ENCODE assay signal across 8 cellular contexts in the genomic region with DNA sequence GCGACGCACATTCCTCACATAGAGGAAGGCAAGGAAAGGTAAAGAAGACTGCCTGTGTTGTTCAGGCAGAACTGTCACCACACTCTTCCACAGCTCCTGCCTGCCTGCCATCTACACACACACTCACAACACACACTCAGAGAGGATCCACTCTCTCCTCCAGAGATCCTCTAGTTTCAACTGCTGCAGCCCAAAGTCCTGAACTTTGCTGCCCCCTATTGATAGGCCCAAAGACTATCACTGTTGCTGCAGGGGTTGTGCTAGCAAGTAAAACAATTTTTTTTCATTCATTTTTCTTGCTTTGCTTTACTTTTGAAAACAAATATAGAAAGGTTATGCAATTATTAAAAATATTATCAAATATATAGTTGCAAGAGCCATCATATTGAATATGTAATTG. TPM values are rescaled to one million over a fixed set of nuclear protein-coding genes. Genes with fewer than 3 reads are reported as not detected.
DNase-seq lines count a peak whose midpoint lies in the region; ATAC-seq, FAIRE-seq and TF ChIP-seq lines count a peak whose summit lies in the region.

No MANE protein-coding gene starts in this region.

- no peak overlapping the region for H3K27ac ChIP-seq in endothelial cell of umbilical vein (ENCODE audit: insufficient read depth, low read depth, low read length)
- no peak overlapping the region for H3K27ac ChIP-seq in naive thymus-derived CD4-positive, alpha-beta T cell (ENCODE audit: low read depth, low read length)

- DNase-seq in activated naive CD4-positive, alpha-beta T cell treated with anti-CD3 and anti-CD28 coated beads for 36 hours = peak; percentile 55
- no peak for DNase-seq in activated naive CD4-positive, alpha-beta T cell treated with anti-CD3 and anti-CD28 coated beads, Interleukin-2, amount 50 U/mL, for 16 hours
- DNase-seq in LNCaP clone FGC (ENCODE audit: low read depth) (no peak), SHP77 (lab: John Stamatoyannopoulos, UW) (peak; percentile 63 to 67), endothelial cell of umbilical vein (ENCODE audit: low read depth, low spot score) (peak; percentile 13)
- DNase-seq in naive thymus-derived CD4-positive, alpha-beta T cell = peak in 3 of 9 donors; percentile 14 to 40 (median 30)

- H3K9ac ChIP-seq in endothelial cell of umbilical vein (replicated peaks; ENCODE audit: extremely low read depth, insufficient read depth, low read length) = no peak overlapping the region

- no peak for FAIRE-seq in endothelial cell of umbilical vein (lab: Jason Lieb, UNC)

- intact Hi-C loops in activated naive CD4-positive, alpha-beta T cell treated with anti-CD3 and anti-CD28 coated beads for 36 hours (cut with micrococcal nuclease) = loop anchor here (2.0 to 5.0 kb wide), 3 partner anchors 102 to 1090 kb away; no protein-coding TSS in a partner anchor
- intact Hi-C loops in endothelial cell of umbilical vein (cut with micrococcal nuclease) = loop anchor here (5.0 to 10.0 kb wide), 2 partner anchors 100 to 1092 kb away; no protein-coding TSS in a partner anchor
- intact Hi-C loops in naive thymus-derived CD4-positive, alpha-beta T cell (cut with micrococcal nuclease) = loop anchor here (2.0 to 5.0 kb wide), 3 partner anchors 110 to 1095 kb away; no protein-coding TSS in a partner anchor

- no peak overlapping the region for H3K4me3 ChIP-seq in LNCaP clone FGC (ENCODE audit: low read depth, low read length)
- no peak overlapping the region for H3K4me3 ChIP-seq in endothelial cell of umbilical vein (replicated peaks in 1 of 3; ENCODE audit: insufficient read depth in 1 of 3, low read depth in 1 of 3, low read length in 3 of 3)
- no peak overlapping the region for H3K4me3 ChIP-seq in naive thymus-derived CD4-positive, alpha-beta T cell (ENCODE audit: low read length)

- H3K27me3 ChIP-seq in endothelial cell of umbilical vein (ENCODE audit: control insufficient read depth in 2 of 2, insufficient read depth in 2 of 2, low read length in 2 of 2) = peaks cover 0 to under 1% of the 10 kb centered on the region in 2 experiments
- H3K27me3 ChIP-seq in naive thymus-derived CD4-positive, alpha-beta T cell (ENCODE audit: control insufficient read depth in 2 of 2, insufficient read depth in 2 of 2, low read length in 2 of 2) = no peaks in the 10 kb centered on the region

- TF ChIP-seq POLR2A in endothelial cell of umbilical vein (IDR thresholded peaks at IDR 0.05; ENCODE audit: low read depth, low read length) = no peak

- peaks cover 22% of the 10 kb centered on the region for H3K36me3 Mint-ChIP-seq in activated naive CD4-positive, alpha-beta T cell treated with anti-CD3 and anti-CD28 coated beads for 36 hours (ENCODE audit: low read depth)
- peaks cover 0 to 26% (median 14%) of the 10 kb centered on the region in 5 donors for H3K36me3 Mint-ChIP-seq in naive thymus-derived CD4-positive, alpha-beta T cell

- peak; percentile 85 for TF ChIP-seq CTCF in LNCaP clone FGC (IDR thresholded peaks at IDR 0.05; ENCODE audit: control insufficient read depth, extremely low read depth, insufficient read depth)
- TF ChIP-seq CTCF in endothelial cell of umbilical vein (IDR thresholded peaks at IDR 0.05; ENCODE audit: extremely low read depth in 1 of 2, insufficient read depth in 1 of 2, low read depth in 1 of 2, low read length in 2 of 2) = peak; percentile 37 to 47

- H3K27me3 Mint-ChIP-seq in activated naive CD4-positive, alpha-beta T cell treated with anti-CD3 and anti-CD28 coated beads for 36 hours (ENCODE audit: low read depth) = no peaks in the 10 kb centered on the region
- peaks cover 0 to 9% (median 0%) of the 10 kb centered on the region in 5 donors for H3K27me3 Mint-ChIP-seq in naive thymus-derived CD4-positive, alpha-beta T cell

- ATAC-seq in naive thymus-derived CD4-positive, alpha-beta T cell = peak; percentile 51
- ATAC-seq in HG03139 (IDR thresholded peaks at IDR 0.05; ENCODE audit: unreplicated experiment) = no peak
- ATAC-seq in HG03135 (IDR thresholded peaks at IDR 0.05; ENCODE audit: unreplicated experiment) = no peak

- no peaks in the 10 kb centered on the region for H3K79me2 ChIP-seq in endothelial cell of umbilical vein (ENCODE audit: control insufficient read depth, insufficient read depth, low read length)

- no peaks in the 10 kb centered on the region for H3K9me3 Mint-ChIP-seq in activated naive CD4-positive, alpha-beta T cell treated with anti-CD3 and anti-CD28 coated beads for 36 hours
- H3K9me3 Mint-ChIP-seq in naive thymus-derived CD4-positive, alpha-beta T cell = peaks cover 0 to 4% (median 0%) of the 10 kb centered on the region in 11 donors

- peaks cover 4 to 6% of the 10 kb centered on the region in 2 experiments for H3K36me3 ChIP-seq in endothelial cell of umbilical vein (ENCODE audit: control insufficient read depth in 2 of 2, extremely low read depth in 1 of 2, insufficient read depth in 2 of 2, low read length in 2 of 2)
- H3K36me3 ChIP-seq in naive thymus-derived CD4-positive, alpha-beta T cell (ENCODE audit: control insufficient read depth in 2 of 3, insufficient read depth in 3 of 3, low read length in 3 of 3) = peaks cover 0 to 17% (median 0%) of the 10 kb centered on the region in 3 experiments

- H2AFZ ChIP-seq in endothelial cell of umbilical vein (ENCODE audit: low read depth, low read length) = no peak overlapping the region

- no TSS peak for BruUV-seq in endothelial cell of umbilical vein (replicated peaks; lab: Mats Ljungman, UMichigan)

- H3K4me2 ChIP-seq in endothelial cell of umbilical vein (ENCODE audit: insufficient read depth, low read length) = no peak overlapping the region

- no peaks in the 10 kb centered on the region for H4K20me1 ChIP-seq in endothelial cell of umbilical vein (replicated peaks; ENCODE audit: control insufficient read depth, extremely low read depth, insufficient read depth, low read length)

- H3K4me1 Mint-ChIP-seq in activated naive CD4-positive, alpha-beta T cell treated with anti-CD3 and anti-CD28 coated beads for 36 hours (ENCODE audit: low read depth) = peaks cover 23% of the 10 kb centered on the region
- peaks cover 22 to 38% (median 31%) of the 10 kb centered on the region in 7 donors for H3K4me1 Mint-ChIP-seq in naive thymus-derived CD4-positive, alpha-beta T cell

- H3K9me3 ChIP-seq in endothelial cell of umbilical vein (replicated peaks; ENCODE audit: control insufficient read depth, insufficient read depth, low read length) = no peaks in the 10 kb centered on the region
- H3K9me3 ChIP-seq in naive thymus-derived CD4-positive, alpha-beta T cell (ENCODE audit: control insufficient read depth in 2 of 3, low read length in 3 of 3) = no peaks in the 10 kb centered on the region

- POLR2A ChIA-PET in endothelial cell of umbilical vein (lab: Charles Lee) = no interaction called here
- POLR2A ChIA-PET in naive thymus-derived CD4-positive, alpha-beta T cell (lab: Charles Lee) = interaction anchor here (1.6 kb wide), 1 partner anchor 12 kb away, joined by 7 read pairs; the partner anchor contains the start of genes FASTKD3 and MTRR

- H3K4me3 Mint-ChIP-seq in activated naive CD4-positive, alpha-beta T cell treated with anti-CD3 and anti-CD28 coated beads for 36 hours = no peak overlapping the region
- H3K4me3 Mint-ChIP-seq in naive thymus-derived CD4-positive, alpha-beta T cell = no peak overlapping the region

- no peaks in the 10 kb centered on the region for H3K9me1 ChIP-seq in endothelial cell of umbilical vein (replicated peaks; ENCODE audit: control insufficient read depth, extremely low read depth, insufficient read depth, low read length)

- CTCF ChIA-PET in activated naive CD4-positive, alpha-beta T cell treated with anti-CD3 and anti-CD28 coated beads for 36 hours (lab: Charles Lee) = interaction anchor here (0.7 to 3.1 kb wide), 4 partner anchors 11 to 30 kb away, joined by 3 to 12 read pairs (median 4); no protein-coding TSS in a partner anchor
- CTCF ChIA-PET in endothelial cell of umbilical vein (lab: Charles Lee) = interaction anchor here (0.6 to 1.7 kb wide), 2 partner anchors 30 to 1090 kb away, joined by 3 to 7 read pairs; no protein-coding TSS in a partner anchor
- CTCF ChIA-PET in naive thymus-derived CD4-positive, alpha-beta T cell (lab: Charles Lee) = interaction anchor here (1.1 to 2.8 kb wide), 2 partner anchors 11 to 16 kb away, joined by 3 to 8 read pairs; no protein-coding TSS in a partner anchor

- H3K4me1 ChIP-seq in endothelial cell of umbilical vein (ENCODE audit: control insufficient read depth, extremely low read depth, insufficient read depth, low read length) = no peaks in the 10 kb centered on the region
- peaks cover 0 to 8% of the 10 kb centered on the region in 2 donors for H3K4me1 ChIP-seq in naive thymus-derived CD4-positive, alpha-beta T cell (ENCODE audit: control insufficient read depth in 2 of 2, insufficient read depth in 2 of 2, low read length in 2 of 2)

- dilution Hi-C loops in endothelial cell of umbilical vein (cut with MboI; ENCODE audit: extremely low pct_ligation_motif_present, low sequenced_read_pairs) = no loop called here

- H3K27ac Mint-ChIP-seq in activated naive CD4-positive, alpha-beta T cell treated with anti-CD3 and anti-CD28 coated beads for 36 hours = no peak overlapping the region
- H3K27ac Mint-ChIP-seq in naive thymus-derived CD4-positive, alpha-beta T cell = peak overlapping the region in 1 of 9 donors; percentile 1

RNA-seq across cellular contexts. Expression of gene CFAP90, which starts 5.9 kb away (rescaled TPM):
- total RNA-seq in activated naive CD4-positive, alpha-beta T cell treated with anti-CD3 and anti-CD28 coated beads for 36 hours = not detected
- not detected in 2 replicates for total RNA-seq in endothelial cell of umbilical vein
- polyA plus RNA-seq in endothelial cell of umbilical vein = 0.07 and 0.11 TPM in 2 replicates
- polyA plus RNA-seq in endothelial cell of umbilical vein (2011; cell fraction: cytosol; rRNA removed) = 0.09 and 0.10 TPM in 2 replicates
- polyA plus RNA-seq in endothelial cell of umbilical vein (2011; cell fraction: nucleus; rRNA removed) = 0.10 TPM in 1 of 2 replicates, not detected in the other
- not detected in 2 replicates for polyA plus RNA-seq in endothelial cell of umbilical vein (2012)
- polyA minus RNA-seq in endothelial cell of umbilical vein = not detected in 2 replicates
- not detected for polyA minus RNA-seq in endothelial cell of umbilical vein (2011; cell fraction: cytosol; rRNA and poly(A)+ RNA removed)
- not detected in 2 replicates for polyA minus RNA-seq in endothelial cell of umbilical vein (2011; cell fraction: nucleus; rRNA and poly(A)+ RNA removed)
- total RNA-seq in naive thymus-derived CD4-positive, alpha-beta T cell = not detected
- polyA plus RNA-seq in naive thymus-derived CD4-positive, alpha-beta T cell = under 1 TPM in 1 of 2 donors, not detected in 1; 0.07 TPM

RNA-seq across cellular contexts. Expression of gene FASTKD3, which starts 12.0 kb away (rescaled TPM):
- total RNA-seq in activated naive CD4-positive, alpha-beta T cell treated with anti-CD3 and anti-CD28 coated beads for 36 hours = 1 to 10 TPM; 4.0 to 7.7 TPM
- total RNA-seq in endothelial cell of umbilical vein = 8.7 and 9.6 TPM in 2 replicates
- polyA plus RNA-seq in endothelial cell of umbilical vein = 3.9 and 5.5 TPM in 2 replicates
- 6.8 and 7.7 TPM in 2 replicates for polyA plus RNA-seq in endothelial cell of umbilical vein (2011; cell fraction: cytosol; rRNA removed)
- 13.0 and 17.3 TPM in 2 replicates for polyA plus RNA-seq in endothelial cell of umbilical vein (2011; cell fraction: nucleus; rRNA removed)
- polyA plus RNA-seq in endothelial cell of umbilical vein (2012) = 7.8 and 10.9 TPM in 2 replicates
- polyA minus RNA-seq in endothelial cell of umbilical vein = 5.6 and 8.6 TPM in 2 replicates
- polyA minus RNA-seq in endothelial cell of umbilical vein (2011; cell fraction: cytosol; rRNA and poly(A)+ RNA removed) = 15.7 TPM
- polyA minus RNA-seq in endothelial cell of umbilical vein (2011; cell fraction: nucleus; rRNA and poly(A)+ RNA removed) = 5.4 and 8.7 TPM in 2 replicates
- 10 to 100 TPM in 2 of 5 experiments, 1 to 10 TPM in 3; 4.2 to 15.3 (median 10.0) TPM for total RNA-seq in naive thymus-derived CD4-positive, alpha-beta T cell
- polyA plus RNA-seq in naive thymus-derived CD4-positive, alpha-beta T cell = 10 to 100 TPM; 10.0 to 11.3 TPM

RNA-seq across cellular contexts. Expression of gene MTRR, which starts 12.1 kb away (rescaled TPM):
- total RNA-seq in activated naive CD4-positive, alpha-beta T cell treated with anti-CD3 and anti-CD28 coated beads for 36 hours = 10 to 100 TPM; 34.0 to 35.1 TPM
- total RNA-seq in endothelial cell of umbilical vein = 33.8 and 37.1 TPM in 2 replicates
- 24.3 and 27.7 TPM in 2 replicates for polyA plus RNA-seq in endothelial cell of umbilical vein
- polyA plus RNA-seq in endothelial cell of umbilical vein (2011; cell fraction: cytosol; rRNA removed) = 17.1 and 21.9 TPM in 2 replicates
- 65.0 and 71.3 TPM in 2 replicates for polyA plus RNA-seq in endothelial cell of umbilical vein (2011; cell fraction: nucleus; rRNA removed)
- 19.7 and 22.1 TPM in 2 replicates for polyA plus RNA-seq in endothelial cell of umbilical vein (2012)
- 43.3 and 47.5 TPM in 2 replicates for polyA minus RNA-seq in endothelial cell of umbilical vein
- 77.9 TPM for polyA minus RNA-seq in endothelial cell of umbilical vein (2011; cell fraction: cytosol; rRNA and poly(A)+ RNA removed)
- polyA minus RNA-seq in endothelial cell of umbilical vein (2011; cell fraction: nucleus; rRNA and poly(A)+ RNA removed) = 35.4 and 55.8 TPM in 2 replicates
- total RNA-seq in naive thymus-derived CD4-positive, alpha-beta T cell = 10 to 100 TPM; 65.7 to 83.2 (median 70.2) TPM
- 10 to 100 TPM; 35.5 to 36.0 TPM for polyA plus RNA-seq in naive thymus-derived CD4-positive, alpha-beta T cell

Comparison
In these comparisons a context has a peak if more than half of its experiments do, and no peak if none do; other contexts are left out.
1. DNase-seq: peak in activated naive CD4-positive, alpha-beta T cell treated with anti-CD3 and anti-CD28 coated beads for 36 hours (single experiment), SHP77 (2 of 2) and endothelial cell of umbilical vein (single experiment); none in activated naive CD4-positive, alpha-beta T cell treated with anti-CD3 and anti-CD28 coated beads, Interleukin-2, amount 50 U/mL, for 16 hours (single experiment) and LNCaP clone FGC (single experiment).